In genomic region chr1:31790140-31790539, GRCh38 we compare ENCODE assay signal across 14 cellular contexts. TPM values are rescaled to one million over a fixed set of nuclear protein-coding genes. Genes with fewer than 3 reads are reported as not detected.
A peak's percentile ranks its signal among the peaks of the same experiment; 100 is the strongest.
DNase-seq lines count a peak whose midpoint lies in the region; TF ChIP-seq lines count a peak whose summit lies in the region.
"Had no signal": no experiment of that assay in that cellular context is flagged by ENCODE, and none has a peak within 500 bp of the region (broad histone marks: within the 10 kb centered on the region; RNA-seq: fewer than 3 reads in every experiment).

No MANE protein-coding gene starts in this region.

- intact Hi-C loops in CD4-positive, alpha-beta memory T cell (cut with micrococcal nuclease) = no loop called here
- intact Hi-C loops in activated CD4-positive, alpha-beta T cell treated with anti-CD3 and anti-CD28 coated beads, Interleukin-2, amount 10 ng/mL, durations not matched to agents 24 days and 14 days (cut with micrococcal nuclease) = no loop called here

- H3K36me3 ChIP-seq in CD4-positive, alpha-beta memory T cell (ENCODE audit: insufficient read depth, low read length) = no peaks in the 10 kb centered on the region
- H3K36me3 ChIP-seq in HEK293 (ENCODE audit: control insufficient read depth in 2 of 2, insufficient read depth in 1 of 2, low read length in 2 of 2) (no peaks in the 10 kb centered on the region), neural progenitor cell (no peaks in the 10 kb centered on the region)
- H3K36me3 ChIP-seq: thoracic aorta had no signal

- H3K27me3 Mint-ChIP-seq in CD4-positive, alpha-beta memory T cell = no peaks in the 10 kb centered on the region
- peaks cover 5% of the 10 kb centered on the region for H3K27me3 Mint-ChIP-seq in neural progenitor cell (ENCODE audit: insufficient read depth, low read depth)
- H3K27me3 Mint-ChIP-seq in activated CD4-positive, alpha-beta T cell treated with anti-CD3 and anti-CD28 coated beads, Interleukin-2, amount 10 ng/mL, durations not matched to agents 24 days and 14 days = peaks cover 2% of the 10 kb centered on the region

- DNase-seq in CD4-positive, alpha-beta memory T cell = no peak
- peak; percentile 46 for DNase-seq in ecto neural progenitor cell (ENCODE audit: low spot score)
- no peak for DNase-seq in neural progenitor cell (ENCODE audit: low spot score)
- no peak for DNase-seq in activated CD4-positive, alpha-beta T cell treated with anti-CD3 and anti-CD28 coated beads, Interleukin-2, amount 10 ng/mL, durations not matched to agents 24 days and 14 days
- DNase-seq in activated CD4-positive, alpha-beta T cell treated with anti-CD3 and anti-CD28 coated beads, Interleukin-2, amount 50 U/mL, for 1 hour = no peak
- no peak for DNase-seq in nucleus accumbens (lab: John Stamatoyannopoulos, UW)
- DNase-seq in coronary artery (ENCODE audit: low spot score) = no peak
- DNase-seq: activated CD4-positive, alpha-beta T cell treated with anti-CD3 and anti-CD28 coated beads for 48 hours; effector memory CD8-positive, alpha-beta T cell; Kasumi-1; NCI-H1417 treated with DMSO at 0.1 percent for 48 hours had no signal

- peaks cover 9% of the 10 kb centered on the region for H3K4me1 ChIP-seq in CD4-positive, alpha-beta memory T cell (ENCODE audit: insufficient read depth, low read length)
- H3K4me1 ChIP-seq in HEK293 (ENCODE audit: control insufficient read depth, insufficient read depth, low read length) (no peaks in the 10 kb centered on the region), neural progenitor cell (peaks cover 6% of the 10 kb centered on the region)

- H3K27ac ChIP-seq in CD4-positive, alpha-beta memory T cell (ENCODE audit: low read depth, low read length) = no peak overlapping the region
- no peak overlapping the region for H3K27ac ChIP-seq in HEK293 (ENCODE audit: extremely low read depth, low read depth, low read length)
- H3K27ac ChIP-seq in neural progenitor cell = no peak overlapping the region
- H3K27ac ChIP-seq in coronary artery = no peak overlapping the region
- H3K27ac ChIP-seq: thoracic aorta had no signal

- TF ChIP-seq CTCF in HEK293 (tag by site-specific recombination; IDR thresholded peaks at IDR 0.05) = no peak
- TF ChIP-seq CTCF in neural progenitor cell (IDR thresholded peaks at IDR 0.05) = no peak
- no peak for TF ChIP-seq CTCF in coronary artery (IDR thresholded peaks at IDR 0.05)

- peaks cover 0 to 2% of the 10 kb centered on the region in 2 donors for H3K36me3 Mint-ChIP-seq in CD4-positive, alpha-beta memory T cell
- no peaks in the 10 kb centered on the region for H3K36me3 Mint-ChIP-seq in neural progenitor cell
- no peaks in the 10 kb centered on the region for H3K36me3 Mint-ChIP-seq in activated CD4-positive, alpha-beta T cell treated with anti-CD3 and anti-CD28 coated beads, Interleukin-2, amount 10 ng/mL, durations not matched to agents 24 days and 14 days (ENCODE audit: low read depth)

- no peaks in the 10 kb centered on the region for H3K79me2 ChIP-seq in neural progenitor cell (ENCODE audit: low read depth)

- H3K9me3 Mint-ChIP-seq in CD4-positive, alpha-beta memory T cell = no peaks in the 10 kb centered on the region
- H3K9me3 Mint-ChIP-seq in neural progenitor cell = no peaks in the 10 kb centered on the region
- no peaks in the 10 kb centered on the region for H3K9me3 Mint-ChIP-seq in activated CD4-positive, alpha-beta T cell treated with anti-CD3 and anti-CD28 coated beads, Interleukin-2, amount 10 ng/mL, durations not matched to agents 24 days and 14 days
- H3K9me3 Mint-ChIP-seq: effector memory CD8-positive, alpha-beta T cell had no signal

- H3K27me3 ChIP-seq in CD4-positive, alpha-beta memory T cell (ENCODE audit: insufficient read depth, low read length) = no peaks in the 10 kb centered on the region
- no peaks in the 10 kb centered on the region for H3K27me3 ChIP-seq in neural progenitor cell

- CTCF ChIA-PET in CD4-positive, alpha-beta memory T cell (lab: Charles Lee; ENCODE audit: partially characterized antibody) = interaction anchor here (0.7 to 6.4 kb wide), 21 partner anchors 10 to 273 kb away, joined by 3 to 126 read pairs (median 7); partner anchors contain the start of genes ADGRB2 and PEF1
- CTCF ChIA-PET in HEK293 (lab: Yijun Ruan, JAX) = interaction anchor here (0.5 to 5.4 kb wide), 19 partner anchors 9 to 272 kb away, joined by 3 to 99 read pairs (median 7); partner anchors contain the start of genes ADGRB2 and SPOCD1

- H3K9ac ChIP-seq in neural progenitor cell = no peak overlapping the region

- POLR2A ChIA-PET in CD4-positive, alpha-beta memory T cell (lab: Charles Lee; ENCODE audit: partially characterized antibody) = interaction anchor here (2.5 kb wide), 1 partner anchor 146 kb away, joined by 14 read pairs; the partner anchor contains the start of gene PEF1
- POLR2A ChIA-PET in HEK293 (lab: Yijun Ruan, JAX) = interaction anchor here (1.3 kb wide), 1 partner anchor 24 kb away, joined by 3 read pairs; no protein-coding TSS in a partner anchor

- H3K4me1 Mint-ChIP-seq in CD4-positive, alpha-beta memory T cell = peaks cover 5 to 19% (median 10%) of the 10 kb centered on the region in 4 donors
- peaks cover 35% of the 10 kb centered on the region for H3K4me1 Mint-ChIP-seq in neural progenitor cell
- peaks cover 13% of the 10 kb centered on the region for H3K4me1 Mint-ChIP-seq in activated CD4-positive, alpha-beta T cell treated with anti-CD3 and anti-CD28 coated beads, Interleukin-2, amount 10 ng/mL, durations not matched to agents 24 days and 14 days

- no peak overlapping the region for H3K4me3 ChIP-seq in CD4-positive, alpha-beta memory T cell (ENCODE audit: low read length in 2 of 2)
- H3K4me3 ChIP-seq in HEK293 (ENCODE audit: low read depth, low read length) = no peak overlapping the region
- no peak overlapping the region for H3K4me3 ChIP-seq in neural progenitor cell
- H3K4me3 ChIP-seq in coronary artery = no peak overlapping the region
- H3K4me3 ChIP-seq: thoracic aorta had no signal

- H3K4me2 ChIP-seq in neural progenitor cell = no peak overlapping the region

- peak overlapping the region in 5 of 7 donors; percentile 52 to 90 (median 66) for H3K27ac Mint-ChIP-seq in CD4-positive, alpha-beta memory T cell
- peak overlapping the region; percentile 91 for H3K27ac Mint-ChIP-seq in neural progenitor cell
- H3K27ac Mint-ChIP-seq in activated CD4-positive, alpha-beta T cell treated with anti-CD3 and anti-CD28 coated beads, Interleukin-2, amount 10 ng/mL, durations not matched to agents 24 days and 14 days = no peak overlapping the region

- H2AFZ ChIP-seq in neural progenitor cell (replicated peaks) = no peak overlapping the region

- H3K9me3 ChIP-seq in CD4-positive, alpha-beta memory T cell (ENCODE audit: control insufficient read depth in 1 of 2, low read length in 2 of 2) = no peaks in the 10 kb centered on the region
- H3K9me3 ChIP-seq in HEK293 (ENCODE audit: control insufficient read depth, insufficient read depth, low read depth, low read length) = no peaks in the 10 kb centered on the region
- no peaks in the 10 kb centered on the region for H3K9me3 ChIP-seq in neural progenitor cell (ENCODE audit: low read depth)
- H3K9me3 ChIP-seq: thoracic aorta had no signal

- H3F3A ChIP-seq in neural progenitor cell (ENCODE audit: low read depth) = peaks cover 18% of the 10 kb centered on the region

- peak overlapping the region in 4 of 8 donors; percentile 27 to 79 (median 44) for H3K4me3 Mint-ChIP-seq in CD4-positive, alpha-beta memory T cell
- peak overlapping the region; percentile 88 for H3K4me3 Mint-ChIP-seq in neural progenitor cell
- no peak overlapping the region for H3K4me3 Mint-ChIP-seq in activated CD4-positive, alpha-beta T cell treated with anti-CD3 and anti-CD28 coated beads, Interleukin-2, amount 10 ng/mL, durations not matched to agents 24 days and 14 days

- H4K20me1 ChIP-seq in neural progenitor cell (ENCODE audit: low read depth) = no peaks in the 10 kb centered on the region

TF ChIP-seq in HEK293, 187 proteins besides CTCF, POLR2A, EP300 and RAD21 (continues in another document):
- TF ChIP-seq ZNF629 (tag by site-specific recombination; IDR thresholded peaks at IDR 0.05) (no peak), REST (tag by site-specific recombination; IDR thresholded peaks at IDR 0.05) (no peak)

RNA-seq across cellular contexts. Expression of gene SPOCD1, which starts 25.7 kb away (rescaled TPM):
- under 1 TPM; 0.61 to 0.94 TPM for total RNA-seq in CD4-positive, alpha-beta memory T cell
- polyA plus RNA-seq in CD4-positive, alpha-beta memory T cell = not detected
- 1.4 and 3.1 TPM in 2 replicates for total RNA-seq in neural progenitor cell (ENCODE audit: low replicate concordance)
- total RNA-seq in activated CD4-positive, alpha-beta T cell treated with anti-CD3 and anti-CD28 coated beads, Interleukin-2, amount 10 ng/mL, durations not matched to agents 24 days and 14 days = not detected in 2 replicates
- total RNA-seq: T-helper 2 cell treated with Interferon-gamma antibody and Interleukin-4, amounts not matched to agents 100 ng/mL and 5 ng/mL, for 36 hours had no signal

RNA-seq across cellular contexts. Expression of gene ADGRB2, which starts 26.0 kb away (rescaled TPM):
- total RNA-seq in CD4-positive, alpha-beta memory T cell = 1 to 10 TPM; 1.5 to 2.0 TPM
- polyA plus RNA-seq in CD4-positive, alpha-beta memory T cell = under 1 TPM in 1 of 2 donors, not detected in 1; 0.55 TPM
- total RNA-seq in neural progenitor cell (ENCODE audit: low replicate concordance) = 7.1 and 21.2 TPM in 2 replicates
- total RNA-seq in activated CD4-positive, alpha-beta T cell treated with anti-CD3 and anti-CD28 coated beads, Interleukin-2, amount 10 ng/mL, durations not matched to agents 24 days and 14 days = 0.40 and 0.45 TPM in 2 replicates
